Comparison of ENCODE assay signal across 18 cellular contexts in genomic region chr7:50640256-50640655, GRCh38.
"Had no signal": no experiment of that assay in that cellular context is flagged by ENCODE, and none has a peak within 500 bp of the region (broad histone marks: within the 10 kb centered on the region; RNA-seq: fewer than 3 reads in every experiment).

No MANE protein-coding gene starts in this region.

- H3K4me3 ChIP-seq: cardiac muscle cell, lower lobe of right lung, neural progenitor cell, SJSA1, tibial artery had no signal

- H3K4me1 ChIP-seq: SJSA1 had no signal

- H3K36me3 ChIP-seq: cardiac muscle cell, lower lobe of right lung, neural progenitor cell, SJSA1, tibial artery, WERI-Rb-1 had no signal

- DNase-seq: activated CD4-positive, alpha-beta T cell treated with anti-CD3 and anti-CD28 coated beads for 1 hour; activated CD4-positive, alpha-beta T cell treated with anti-CD3 and anti-CD28 coated beads, Interleukin-2, amount 50 U/mL, for 1 hour; activated T-cell treated with anti-CD3 and anti-CD28 coated beads, Interleukin-2, amount 50 U/mL, for 24 hours; amniotic stem cell; effector memory CD8-positive, alpha-beta T cell; left colon; lower lobe of right lung; naive thymus-derived CD4-positive, alpha-beta T cell; stimulated activated CD4-positive, alpha-beta T cell treated with anti-CD3 and anti-CD28 coated beads, Interleukin-2, amount 100 ng/mL, for 48 hours; stimulated activated naive CD4-positive, alpha-beta T cell; T-helper 1 cell; WERI-Rb-1 had no signal

- ATAC-seq: activated T-helper 17 cell treated with anti-CD3 and anti-CD28 coated beads, Interleukin-2, amount 50 U/mL, for 72 hours; effector memory CD8-positive, alpha-beta T cell; esophagus mucosa; left colon; lower lobe of right lung; naive thymus-derived CD4-positive, alpha-beta T cell had no signal

- H3K27me3 ChIP-seq: cardiac muscle cell, neural progenitor cell, SJSA1, tibial artery had no signal

- H3K27ac ChIP-seq: cardiac muscle cell, lower lobe of right lung, neural progenitor cell, SJSA1, tibial artery, WERI-Rb-1 had no signal

- H3K9me3 ChIP-seq: lower lobe of right lung, SJSA1, tibial artery had no signal
